Comparison of ENCODE assay signal across 13 cellular contexts in the genomic region with DNA sequence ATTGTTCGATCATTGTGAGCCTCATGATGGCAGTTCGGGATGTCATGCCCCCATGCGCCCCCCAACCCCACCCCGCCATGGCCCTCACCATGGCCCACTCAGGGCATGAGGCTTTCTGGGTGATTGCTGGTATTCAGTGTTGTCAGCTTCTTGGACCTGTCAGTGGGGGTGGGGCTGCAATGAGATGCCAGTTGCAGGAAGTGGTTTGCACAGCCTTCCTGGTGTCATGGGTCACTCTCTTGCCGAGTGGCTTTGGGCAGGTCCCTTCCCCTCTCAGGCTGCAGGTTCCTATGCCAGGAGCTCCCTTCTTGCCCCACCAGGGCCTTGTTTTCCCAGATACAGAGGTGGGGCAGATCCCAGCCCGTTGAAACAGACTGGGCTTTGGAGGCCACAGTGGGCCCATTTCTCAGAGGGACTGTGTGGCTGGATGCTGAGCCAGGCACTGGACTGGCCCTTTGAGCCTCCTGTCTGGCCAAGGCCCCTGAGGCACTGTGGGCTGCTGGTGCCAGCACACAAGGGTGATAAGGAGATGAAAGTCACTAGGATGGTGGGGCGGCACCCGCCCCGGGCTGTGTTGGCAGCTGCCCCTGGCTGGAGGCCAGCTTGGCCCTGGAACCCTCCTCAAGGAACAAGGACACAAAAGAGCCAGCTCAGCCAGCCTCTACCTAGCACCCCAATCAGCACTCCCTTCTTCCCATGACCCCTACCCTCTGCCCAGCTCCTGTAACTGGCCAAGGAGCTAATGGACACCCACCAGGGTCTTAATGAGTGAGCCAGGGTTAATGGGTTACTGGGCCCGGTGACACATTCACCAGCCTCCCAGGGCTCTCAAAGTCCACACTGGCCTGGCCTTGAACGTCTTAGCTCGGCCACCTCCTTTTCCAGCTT. TPM values are rescaled to one million over a fixed set of nuclear protein-coding genes. Genes with fewer than 3 reads are reported as not detected.
DNase-seq lines count a peak whose midpoint lies in the region; TF ChIP-seq lines count a peak whose summit lies in the region.
"Had no signal": no experiment of that assay in that cellular context is flagged by ENCODE, and none has a peak within 500 bp of the region (broad histone marks: within the 10 kb centered on the region; RNA-seq: fewer than 3 reads in every experiment).

No MANE protein-coding gene starts in this region.

- no peaks in the 10 kb centered on the region for H3K9me2 ChIP-seq in OCI-LY7 (ENCODE audit: insufficient read depth, low read length)

- intact Hi-C loops in OCI-LY7 (cut with micrococcal nuclease; ENCODE audit: unreplicated experiment) (no loop called here), left ventricle myocardium inferior (cut with micrococcal nuclease) (no loop called here), stomach (cut with DNase I; ENCODE audit: low total_unique reads) (no loop called here)
- intact Hi-C loops in CD4-positive, alpha-beta memory T cell (cut with micrococcal nuclease): no loop called here

- H3K4me3 ChIP-seq in OCI-LY7 (ENCODE audit: low read depth, low read length, poor library complexity, severe bottlenecking): no peak overlapping the region
- H3K4me3 ChIP-seq in left ventricle myocardium inferior: no peak overlapping the region
- no peak overlapping the region for H3K4me3 ChIP-seq in stomach
- H3K4me3 ChIP-seq in CD4-positive, alpha-beta memory T cell (ENCODE audit: low read length in 2 of 2): no peak overlapping the region
- H3K4me3 ChIP-seq: esophagus muscularis mucosa, thoracic aorta had no signal

- H3K9me3 ChIP-seq in OCI-LY7 (ENCODE audit: low read length) (no peaks in the 10 kb centered on the region), left ventricle myocardium inferior (replicated peaks) (no peaks in the 10 kb centered on the region), stomach (no peaks in the 10 kb centered on the region)
- H3K9me3 ChIP-seq in CD4-positive, alpha-beta memory T cell (ENCODE audit: control insufficient read depth in 1 of 2, low read length in 2 of 2): no peaks in the 10 kb centered on the region
- H3K9me3 ChIP-seq: esophagus muscularis mucosa, thoracic aorta had no signal

- DNase-seq in NK-92 treated with Interleukin-12 subunit alpha and Interleukin-12 subunit beta, amount 100 ng/mL, for 24 hours (lab: John Stamatoyannopoulos, UW): peak; percentile 32
- DNase-seq in NK-92 (lab: John Stamatoyannopoulos, UW; ENCODE audit: unreplicated experiment) (no peak), OCI-LY7 (ENCODE audit: low spot score) (peak; percentile 23), left ventricle myocardium inferior (peak; percentile 69), stomach (peak; percentile 97), type B pancreatic cell (ENCODE audit: extremely low spot score, unreplicated experiment) (no peak)
- no peak for DNase-seq in CD4-positive, alpha-beta memory T cell
- DNase-seq in activated CD4-positive, alpha-beta T cell treated with anti-CD3 and anti-CD28 coated beads, Interleukin-2, amount 50 U/mL, for 48 hours: no peak
- DNase-seq: NCI-H526, WERI-Rb-1 had no signal

- no peak for TF ChIP-seq POLR2A in stomach (IDR thresholded peaks at IDR 0.05)

- no peak for TF ChIP-seq EP300 in stomach (IDR thresholded peaks at IDR 0.05)

- peaks cover 13% of the 10 kb centered on the region for H3K4me1 Mint-ChIP-seq in type B pancreatic cell (ENCODE audit: unreplicated experiment)
- peaks cover 8 to 34% (median 24%) of the 10 kb centered on the region in 4 donors for H3K4me1 Mint-ChIP-seq in CD4-positive, alpha-beta memory T cell

- no peak overlapping the region for H3K27ac Mint-ChIP-seq in type B pancreatic cell
- H3K27ac Mint-ChIP-seq in CD4-positive, alpha-beta memory T cell: peak overlapping the region in 1 of 7 donors; percentile 37
- H3K27ac Mint-ChIP-seq: memory B cell had no signal

- no peaks in the 10 kb centered on the region for H3K27me3 Mint-ChIP-seq in type B pancreatic cell
- no peaks in the 10 kb centered on the region for H3K27me3 Mint-ChIP-seq in CD4-positive, alpha-beta memory T cell
- H3K27me3 Mint-ChIP-seq: memory B cell had no signal

- H3K27me3 ChIP-seq in left ventricle myocardium inferior (ENCODE audit: low read depth) (no peaks in the 10 kb centered on the region), stomach (no peaks in the 10 kb centered on the region)
- no peaks in the 10 kb centered on the region for H3K27me3 ChIP-seq in CD4-positive, alpha-beta memory T cell (ENCODE audit: insufficient read depth, low read length)
- H3K27me3 ChIP-seq: esophagus muscularis mucosa had no signal

- 45 to 67% (median 46%) methylated on average over 8 to 12 of the region's 12 CpGs for WGBS in stomach, 5 donors

- no peak overlapping the region for H3K4me3 Mint-ChIP-seq in type B pancreatic cell
- no peak overlapping the region for H3K4me3 Mint-ChIP-seq in CD4-positive, alpha-beta memory T cell
- H3K4me3 Mint-ChIP-seq: memory B cell had no signal

- H4K20me1 ChIP-seq in OCI-LY7 (ENCODE audit: insufficient read depth, low read length): no peaks in the 10 kb centered on the region

- no peaks in the 10 kb centered on the region for H3K36me3 Mint-ChIP-seq in type B pancreatic cell
- no peaks in the 10 kb centered on the region for H3K36me3 Mint-ChIP-seq in CD4-positive, alpha-beta memory T cell
- H3K36me3 Mint-ChIP-seq: memory B cell had no signal

- peaks cover 12% of the 10 kb centered on the region for H3K4me1 ChIP-seq in OCI-LY7 (ENCODE audit: insufficient read depth, low read length, poor library complexity, severe bottlenecking)
- H3K4me1 ChIP-seq in left ventricle myocardium inferior: peaks cover 25% of the 10 kb centered on the region
- peaks cover 22 to 41% (median 30%) of the 10 kb centered on the region in 4 donors for H3K4me1 ChIP-seq in stomach
- peaks cover 8% of the 10 kb centered on the region for H3K4me1 ChIP-seq in CD4-positive, alpha-beta memory T cell (ENCODE audit: insufficient read depth, low read length)

- POLR2A ChIA-PET in OCI-LY7 (lab: Charles Lee): no interaction called here
- POLR2A ChIA-PET in CD4-positive, alpha-beta memory T cell (lab: Charles Lee; ENCODE audit: partially characterized antibody): no interaction called here

- no peak overlapping the region for H3K27ac ChIP-seq in OCI-LY7 (ENCODE audit: low read depth, low read length, poor library complexity, severe bottlenecking)
- H3K27ac ChIP-seq in left ventricle myocardium inferior (replicated peaks): no peak overlapping the region
- H3K27ac ChIP-seq in stomach: peak overlapping the region; percentile 59 to 69 (median 62)
- no peak overlapping the region for H3K27ac ChIP-seq in CD4-positive, alpha-beta memory T cell (ENCODE audit: low read depth, low read length)
- H3K27ac ChIP-seq: esophagus muscularis mucosa, thoracic aorta, WERI-Rb-1 had no signal

- H3K4me2 ChIP-seq in OCI-LY7 (ENCODE audit: low read length): no peak overlapping the region

- CTCF ChIA-PET in OCI-LY7 (lab: Charles Lee; ENCODE audit: unreplicated experiment): no interaction called here
- CTCF ChIA-PET in CD4-positive, alpha-beta memory T cell (lab: Charles Lee; ENCODE audit: partially characterized antibody): no interaction called here

- BruUV-seq in OCI-LY7 (replicated peaks; lab: Mats Ljungman, UMichigan): no TSS peak

- H3K36me3 ChIP-seq in OCI-LY7 (ENCODE audit: insufficient read depth, low read length) (no peaks in the 10 kb centered on the region), left ventricle myocardium inferior (no peaks in the 10 kb centered on the region), stomach (no peaks in the 10 kb centered on the region)
- no peaks in the 10 kb centered on the region for H3K36me3 ChIP-seq in CD4-positive, alpha-beta memory T cell (ENCODE audit: insufficient read depth, low read length)
- H3K36me3 ChIP-seq: esophagus muscularis mucosa, thoracic aorta, WERI-Rb-1 had no signal

- no peak overlapping the region for H2AFZ ChIP-seq in OCI-LY7 (ENCODE audit: low read length)

- no peaks in the 10 kb centered on the region for H3K9me3 Mint-ChIP-seq in type B pancreatic cell
- no peaks in the 10 kb centered on the region for H3K9me3 Mint-ChIP-seq in CD4-positive, alpha-beta memory T cell
- H3K9me3 Mint-ChIP-seq: memory B cell had no signal

- H3K79me2 ChIP-seq in OCI-LY7 (ENCODE audit: insufficient read depth, low read depth, low read length): no peaks in the 10 kb centered on the region

- TF ChIP-seq CTCF in OCI-LY7 (conservative IDR thresholded peaks at IDR 0.05; ENCODE audit: low read length) (no peak), left ventricle myocardium inferior (IDR thresholded peaks at IDR 0.05; ENCODE audit: borderline replicate concordance) (no peak), stomach (IDR thresholded peaks at IDR 0.05) (no peak), type B pancreatic cell (conservative IDR thresholded peaks at IDR 0.05) (no peak)

RNA-seq across cellular contexts. Expression of a gene that starts 1.5 kb away (rescaled TPM):
- total RNA-seq in OCI-LY7 (2014; rRNA removed; shearing (Covaris generic)): 5.8 and 14.0 TPM in 2 replicates
- total RNA-seq in OCI-LY7 (2022) (4.0 and 5.1 TPM in 2 replicates), left ventricle myocardium inferior (1.1 TPM), stomach (10 to 100 TPM in 3 of 5 donors, 1 to 10 TPM in 2; 5.3 to 24.3 (median 17.4) TPM), type B pancreatic cell (ENCODE audit: low replicate concordance) (4.2 and 8.7 TPM in 2 replicates)
- 10 to 100 TPM; 21.5 to 87.1 (median 26.6) TPM for polyA plus RNA-seq in stomach
- 10 to 100 TPM; 27.1 to 28.3 TPM for total RNA-seq in CD4-positive, alpha-beta memory T cell
- 10 to 100 TPM; 11.9 to 18.1 TPM for polyA plus RNA-seq in CD4-positive, alpha-beta memory T cell

RNA-seq across cellular contexts. Expression of a gene that starts 8.6 kb away (rescaled TPM):
- total RNA-seq in OCI-LY7 (2014; rRNA removed; shearing (Covaris generic)): not detected in 2 replicates
- total RNA-seq in OCI-LY7 (2022) (not detected in 2 replicates), left ventricle myocardium inferior (5.6 TPM), stomach (10 to 100 TPM in 4 of 5 donors, 1 to 10 TPM in 1; 7.2 to 31.7 (median 24.8) TPM), type B pancreatic cell (ENCODE audit: low replicate concordance) (6.5 and 18.6 TPM in 2 replicates)
- 10 to 100 TPM in 2 of 3 donors, 1 to 10 TPM in 1; 8.6 to 28.5 (median 26.1) TPM for polyA plus RNA-seq in stomach
- under 1 TPM in 1 of 2 experiments, not detected in 1; 0.19 TPM for total RNA-seq in CD4-positive, alpha-beta memory T cell
- polyA plus RNA-seq in CD4-positive, alpha-beta memory T cell: under 1 TPM in 1 of 2 donors, not detected in 1; 0.40 TPM

RNA-seq across cellular contexts. Expression of a gene that starts 45.7 kb away (rescaled TPM):
- total RNA-seq in OCI-LY7 (2014; rRNA removed; shearing (Covaris generic)): 264 and 278 TPM in 2 replicates
- total RNA-seq in OCI-LY7 (2022) (153 and 166 TPM in 2 replicates), left ventricle myocardium inferior (69.9 TPM), stomach (100 to 1,000 TPM in 4 of 5 donors, 10 to 100 TPM in 1; 75.6 to 153 (median 121) TPM), type B pancreatic cell (ENCODE audit: low replicate concordance) (107 and 114 TPM in 2 replicates)
- polyA plus RNA-seq in stomach: 100 to 1,000 TPM; 101 to 144 (median 109) TPM
- total RNA-seq in CD4-positive, alpha-beta memory T cell: 10 to 100 TPM; 77.6 to 85.0 TPM
- polyA plus RNA-seq in CD4-positive, alpha-beta memory T cell: 100 to 1,000 TPM in 1 of 2 donors, 10 to 100 TPM in 1; 62.6 to 102 TPM

RNA-seq across cellular contexts. Expression of a gene that starts 46.5 kb away (rescaled TPM):
- 80.4 and 144 TPM in 2 replicates for total RNA-seq in OCI-LY7 (2014; rRNA removed; shearing (Covaris generic))
- total RNA-seq in OCI-LY7 (2022) (114 and 129 TPM in 2 replicates), left ventricle myocardium inferior (203 TPM), stomach (100 to 1,000 TPM; 120 to 196 (median 171) TPM), type B pancreatic cell (ENCODE audit: low replicate concordance) (81.8 and 98.0 TPM in 2 replicates)
- 100 to 1,000 TPM in 2 of 3 donors, 10 to 100 TPM in 1; 87.4 to 165 (median 110) TPM for polyA plus RNA-seq in stomach
- total RNA-seq in CD4-positive, alpha-beta memory T cell: 10 to 100 TPM; 65.0 to 65.5 TPM
- polyA plus RNA-seq in CD4-positive, alpha-beta memory T cell: 10 to 100 TPM; 44.2 to 47.3 TPM

Comparison
In these comparisons a context has a peak if more than half of its experiments do, and no peak if none do; other contexts are left out.
1. DNase-seq: peak in NK-92 treated with Interleukin-12 subunit alpha and Interleukin-12 subunit beta, amount 100 ng/mL, for 24 hours (single experiment), OCI-LY7 (single experiment), left ventricle myocardium inferior (single experiment) and stomach (single experiment); none in NK-92 (single experiment), type B pancreatic cell (single experiment), CD4-positive, alpha-beta memory T cell (0 of 5) and activated CD4-positive, alpha-beta T cell treated with anti-CD3 and anti-CD28 coated beads, Interleukin-2, amount 50 U/mL, for 48 hours (0 of 2).
2. H3K27ac ChIP-seq: peak in stomach (5 of 5); none in OCI-LY7 (single experiment), left ventricle myocardium inferior (single experiment) and CD4-positive, alpha-beta memory T cell (single experiment).